8 cellular contexts compared by ENCODE assay signal in genomic region chr6:36666726-36667591, GRCh38. TPM values are rescaled to one million over a fixed set of nuclear protein-coding genes. Genes with fewer than 3 reads are reported as not detected.
A peak's percentile ranks its signal among the peaks of the same experiment; 100 is the strongest.
DNase-seq lines count a peak whose midpoint lies in the region; ATAC-seq, FAIRE-seq and TF ChIP-seq lines count a peak whose summit lies in the region.

No MANE protein-coding gene starts in this region.

- no peak overlapping the region; the same call in 1 of the 2 replicates for H2AFZ ChIP-seq in OCI-LY7 (ENCODE audit: low read length)
- peak overlapping the region; percentile 56 for H2AFZ ChIP-seq in endothelial cell of umbilical vein (ENCODE audit: low read depth, low read length)

- 10% methylated on average over 4 of the region's 10 CpGs for WGBS in mesodermal cell (ENCODE audit: insufficient coverage in 2 of 2), 2 experiments

- CTCF ChIA-PET in OCI-LY7 (lab: Charles Lee; ENCODE audit: unreplicated experiment), result interaction anchor here (0.6 to 1.4 kb wide), 4 partner anchors 14 to 93 kb away, joined by 3 to 5 read pairs (median 4); no protein-coding TSS in a partner anchor
- CTCF ChIA-PET in endothelial cell of umbilical vein (lab: Charles Lee), result interaction anchor here (1.6 to 1.8 kb wide), 2 partner anchors 15 to 51 kb away, joined by 5 to 6 read pairs; no protein-coding TSS in a partner anchor

- H3K9me1 ChIP-seq in endothelial cell of umbilical vein (replicated peaks; ENCODE audit: control insufficient read depth, extremely low read depth, insufficient read depth, low read length), result no peaks in the 10 kb centered on the region

- peak overlapping the region; percentile 41 for H3K27ac ChIP-seq in DOHH2 (ENCODE audit: low read depth, low read length)
- H3K27ac ChIP-seq in HUES6 (ENCODE audit: low read depth, low read length), result peak overlapping the region; percentile 79
- peak overlapping the region; percentile 28 for H3K27ac ChIP-seq in OCI-LY7 (ENCODE audit: low read depth, low read length, poor library complexity, severe bottlenecking)
- H3K27ac ChIP-seq in endothelial cell of umbilical vein (ENCODE audit: insufficient read depth, low read depth, low read length), result no peak overlapping the region
- peak overlapping the region; percentile 91 for H3K27ac ChIP-seq in mesodermal cell (ENCODE audit: low read depth, low read length, severe bottlenecking)

- TF ChIP-seq CTCF in DOHH2 (IDR thresholded peaks at IDR 0.05; ENCODE audit: low read depth, low read length, poor library complexity, severe bottlenecking), result no peak
- TF ChIP-seq CTCF in OCI-LY7 (conservative IDR thresholded peaks at IDR 0.05; ENCODE audit: low read length), result no peak
- TF ChIP-seq CTCF in endothelial cell of umbilical vein (IDR thresholded peaks at IDR 0.05; ENCODE audit: extremely low read depth in 1 of 2, insufficient read depth in 1 of 2, low read depth in 1 of 2, low read length in 2 of 2), result no peak

- TF ChIP-seq POLR2A in endothelial cell of umbilical vein (IDR thresholded peaks at IDR 0.05; ENCODE audit: low read depth, low read length), result no peak

- H3F3A ChIP-seq in DOHH2 (ENCODE audit: control insufficient read depth, insufficient read depth), result peaks cover 13% of the 10 kb centered on the region

- ATAC-seq in GM21526 (IDR thresholded peaks at IDR 0.05; ENCODE audit: low FRiP score, unreplicated experiment), result peak; percentile 52

- H3K27me3 ChIP-seq in DOHH2 (ENCODE audit: control insufficient read depth, low read length) (peaks cover 5% of the 10 kb centered on the region), HUES6 (ENCODE audit: control insufficient read depth, insufficient read depth, low read length) (no peaks in the 10 kb centered on the region), endothelial cell of umbilical vein (ENCODE audit: control insufficient read depth in 2 of 2, insufficient read depth in 2 of 2, low read length in 2 of 2) (no peaks in the 10 kb centered on the region)

- peak overlapping the region; percentile 16 for H3K4me3 ChIP-seq in DOHH2 (ENCODE audit: low read length)
- no peak overlapping the region for H3K4me3 ChIP-seq in HUES6 (ENCODE audit: low read depth, low read length)
- H3K4me3 ChIP-seq in OCI-LY7 (ENCODE audit: low read depth, low read length, poor library complexity, severe bottlenecking), result peak overlapping the region; percentile 25
- no peak overlapping the region for H3K4me3 ChIP-seq in endothelial cell of umbilical vein (replicated peaks in 1 of 3; ENCODE audit: insufficient read depth in 1 of 3, low read depth in 1 of 3, low read length in 3 of 3)
- no peak overlapping the region for H3K4me3 ChIP-seq in mesodermal cell (ENCODE audit: extremely low read depth, insufficient read depth, low read length, poor library complexity, severe bottlenecking)

- H3K79me2 ChIP-seq in DOHH2 (ENCODE audit: control insufficient read depth, low read length) (no peaks in the 10 kb centered on the region), OCI-LY7 (ENCODE audit: insufficient read depth, low read depth, low read length) (no peaks in the 10 kb centered on the region), endothelial cell of umbilical vein (ENCODE audit: control insufficient read depth, insufficient read depth, low read length) (no peaks in the 10 kb centered on the region)

- POLR2A ChIA-PET in OCI-LY7 (lab: Charles Lee) (interaction anchor here (0.6 to 6.1 kb wide), 9 partner anchors 10 to 1910 kb away, joined by 3 to 55 read pairs (median 4); no protein-coding TSS in a partner anchor), endothelial cell of umbilical vein (lab: Charles Lee) (interaction anchor here (1.4 kb wide), 1 partner anchor 12 kb away, joined by 11 read pairs; the partner anchor contains the start of gene CDKN1A)

- peak; percentile 74 for DNase-seq in OCI-LY7 (ENCODE audit: low spot score)
- peak; percentile 41 for DNase-seq in endothelial cell of umbilical vein (ENCODE audit: low read depth, low spot score)
- DNase-seq in stimulated activated CD4-positive, alpha-beta T cell treated with anti-CD3 and anti-CD28 coated beads, Interleukin-15, amount 100 ng/mL, for 24 hours, result no peak
- DNase-seq in activated CD4-positive, alpha-beta T cell treated with anti-CD3 and anti-CD28 coated beads for 48 hours, result no peak

- H3K36me3 ChIP-seq in DOHH2 (ENCODE audit: control insufficient read depth, low read length), result no peaks in the 10 kb centered on the region
- H3K36me3 ChIP-seq in HUES6 (ENCODE audit: control insufficient read depth, insufficient read depth, low read length), result no peaks in the 10 kb centered on the region
- no peaks in the 10 kb centered on the region for H3K36me3 ChIP-seq in OCI-LY7 (ENCODE audit: insufficient read depth, low read length)
- no peaks in the 10 kb centered on the region for H3K36me3 ChIP-seq in endothelial cell of umbilical vein (ENCODE audit: control insufficient read depth in 2 of 2, extremely low read depth in 1 of 2, insufficient read depth in 2 of 2, low read length in 2 of 2)
- no peaks in the 10 kb centered on the region for H3K36me3 ChIP-seq in mesodermal cell (ENCODE audit: control insufficient read depth, insufficient read depth, low read length)

- H3K4me2 ChIP-seq in DOHH2 (ENCODE audit: low read length) (peak overlapping the region; percentile 80), OCI-LY7 (ENCODE audit: low read length) (peak overlapping the region; percentile 79), endothelial cell of umbilical vein (ENCODE audit: insufficient read depth, low read length) (no peak overlapping the region)

- dilution Hi-C loops in endothelial cell of umbilical vein (cut with MboI; ENCODE audit: extremely low pct_ligation_motif_present, low sequenced_read_pairs), result no loop called here

- BruUV-seq in OCI-LY7 (replicated peaks; lab: Mats Ljungman, UMichigan), result no TSS peak
- BruUV-seq in endothelial cell of umbilical vein (replicated peaks; lab: Mats Ljungman, UMichigan), result no TSS peak

- H4K20me1 ChIP-seq in DOHH2 (ENCODE audit: control insufficient read depth, insufficient read depth, low read depth, low read length) (no peaks in the 10 kb centered on the region), OCI-LY7 (ENCODE audit: insufficient read depth, low read length) (no peaks in the 10 kb centered on the region; the same call in 1 of the 2 replicates), endothelial cell of umbilical vein (replicated peaks; ENCODE audit: control insufficient read depth, extremely low read depth, insufficient read depth, low read length) (no peaks in the 10 kb centered on the region)

- intact Hi-C loops in OCI-LY7 (cut with micrococcal nuclease; ENCODE audit: unreplicated experiment), result loop anchor here (1.0 kb wide), 1 partner anchor 15 kb away; no protein-coding TSS in a partner anchor
- intact Hi-C loops in endothelial cell of umbilical vein (cut with micrococcal nuclease), result no loop called here

- no peaks in the 10 kb centered on the region for H3K9me2 ChIP-seq in DOHH2 (replicated peaks; ENCODE audit: control insufficient read depth, low read length)
- no peaks in the 10 kb centered on the region for H3K9me2 ChIP-seq in OCI-LY7 (ENCODE audit: insufficient read depth, low read length)

- H3K4me1 ChIP-seq in DOHH2 (ENCODE audit: control insufficient read depth, low read length), result peaks cover 77% of the 10 kb centered on the region
- peaks cover 50% of the 10 kb centered on the region for H3K4me1 ChIP-seq in HUES6 (ENCODE audit: control insufficient read depth, insufficient read depth, low read length)
- H3K4me1 ChIP-seq in OCI-LY7 (ENCODE audit: insufficient read depth, low read length, poor library complexity, severe bottlenecking), result peaks cover 65% of the 10 kb centered on the region
- H3K4me1 ChIP-seq in endothelial cell of umbilical vein (ENCODE audit: control insufficient read depth, extremely low read depth, insufficient read depth, low read length), result no peaks in the 10 kb centered on the region
- H3K4me1 ChIP-seq in mesodermal cell (ENCODE audit: control insufficient read depth, insufficient read depth, low read length, poor library complexity, severe bottlenecking), result peaks cover 27% of the 10 kb centered on the region

- H3K9ac ChIP-seq in HUES6 (ENCODE audit: low read length), result peak overlapping the region; percentile 60
- H3K9ac ChIP-seq in endothelial cell of umbilical vein (replicated peaks; ENCODE audit: extremely low read depth, insufficient read depth, low read length), result no peak overlapping the region

- H3K9me3 ChIP-seq in DOHH2 (ENCODE audit: control insufficient read depth, insufficient read depth, low read length) (no peaks in the 10 kb centered on the region), HUES6 (ENCODE audit: control insufficient read depth, insufficient read depth, low read depth, low read length) (peaks cover 4% of the 10 kb centered on the region), OCI-LY7 (ENCODE audit: low read length) (no peaks in the 10 kb centered on the region), endothelial cell of umbilical vein (replicated peaks; ENCODE audit: control insufficient read depth, insufficient read depth, low read length) (no peaks in the 10 kb centered on the region), mesodermal cell (ENCODE audit: control insufficient read depth, low read length) (no peaks in the 10 kb centered on the region)

- peak; percentile 33 for FAIRE-seq in endothelial cell of umbilical vein (lab: Jason Lieb, UNC)

RNA-seq across cellular contexts. Expression of gene CDKN1A, which starts 11.6 kb away (rescaled TPM):
- 0.13 and 0.41 TPM in 2 replicates for total RNA-seq in OCI-LY7 (2014; rRNA removed; shearing (Covaris generic))
- total RNA-seq in OCI-LY7 (2022), result 1.2 and 1.3 TPM in 2 replicates
- total RNA-seq in endothelial cell of umbilical vein, result 170 and 199 TPM in 2 replicates
- polyA plus RNA-seq in endothelial cell of umbilical vein, result 238 and 282 TPM in 2 replicates
- polyA plus RNA-seq in endothelial cell of umbilical vein (2011; cell fraction: cytosol; rRNA removed), result 175 and 190 TPM in 2 replicates
- 89.3 and 102 TPM in 2 replicates for polyA plus RNA-seq in endothelial cell of umbilical vein (2011; cell fraction: nucleus; rRNA removed)
- polyA plus RNA-seq in endothelial cell of umbilical vein (2012), result 271 and 304 TPM in 2 replicates
- 117 and 125 TPM in 2 replicates for polyA minus RNA-seq in endothelial cell of umbilical vein
- 31.5 TPM for polyA minus RNA-seq in endothelial cell of umbilical vein (2011; cell fraction: cytosol; rRNA and poly(A)+ RNA removed)
- 39.8 and 48.9 TPM in 2 replicates for polyA minus RNA-seq in endothelial cell of umbilical vein (2011; cell fraction: nucleus; rRNA and poly(A)+ RNA removed)
- polyA plus RNA-seq in mesodermal cell (2013, experiment 1 of 2), result 223 TPM
- polyA plus RNA-seq in mesodermal cell (2013, experiment 2 of 2), result 162 TPM

RNA-seq across cellular contexts. Expression of gene RAB44, which starts 30.7 kb away (rescaled TPM):
- total RNA-seq in OCI-LY7 (2014; rRNA removed; shearing (Covaris generic)), result 0.03 and 0.09 TPM in 2 replicates
- total RNA-seq in OCI-LY7 (2022) (not detected in 2 replicates), endothelial cell of umbilical vein (0.11 TPM in 1 of 2 replicates, not detected in the other)
- polyA plus RNA-seq in endothelial cell of umbilical vein, result 0.03 TPM in 2 replicates
- polyA plus RNA-seq in endothelial cell of umbilical vein (2011; cell fraction: cytosol; rRNA removed), result not detected in 2 replicates
- 0.09 and 0.21 TPM in 2 replicates for polyA plus RNA-seq in endothelial cell of umbilical vein (2011; cell fraction: nucleus; rRNA removed)
- polyA plus RNA-seq in endothelial cell of umbilical vein (2012), result 0.04 TPM in 1 of 2 replicates, not detected in the other
- not detected in 2 replicates for polyA minus RNA-seq in endothelial cell of umbilical vein
- not detected for polyA minus RNA-seq in endothelial cell of umbilical vein (2011; cell fraction: cytosol; rRNA and poly(A)+ RNA removed)
- not detected in 2 replicates for polyA minus RNA-seq in endothelial cell of umbilical vein (2011; cell fraction: nucleus; rRNA and poly(A)+ RNA removed)
- 0.11 TPM for polyA plus RNA-seq in mesodermal cell (2013, experiment 1 of 2)
- 0.15 TPM for polyA plus RNA-seq in mesodermal cell (2013, experiment 2 of 2)

Comparison
In these comparisons a context has a peak if more than half of its experiments do, and no peak if none do; other contexts are left out.
1. H3K4me3 ChIP-seq: peak in DOHH2 (single experiment) and OCI-LY7 (single experiment); none in HUES6 (single experiment), endothelial cell of umbilical vein (0 of 3) and mesodermal cell (single experiment).
2. DNase-seq: peak in OCI-LY7 (single experiment) and endothelial cell of umbilical vein (single experiment); none in stimulated activated CD4-positive, alpha-beta T cell treated with anti-CD3 and anti-CD28 coated beads, Interleukin-15, amount 100 ng/mL, for 24 hours (single experiment) and activated CD4-positive, alpha-beta T cell treated with anti-CD3 and anti-CD28 coated beads for 48 hours (single experiment).
3. RNA of gene CDKN1A, which starts 11.6 kb away (total RNA-seq): 170 to 199 TPM in endothelial cell of umbilical vein; 0.13 to 1.3 TPM in OCI-LY7; every median in the first group is over 10 times any median in the second.